Comparison of ENCODE assay signal across 10 cellular contexts in genomic region chr2:45992746-45993475, GRCh38.
DNase-seq lines count a peak whose midpoint lies in the region; ATAC-seq and TF ChIP-seq lines count a peak whose summit lies in the region.
"Had no signal": no experiment of that assay in that cellular context is flagged by ENCODE, and none has a peak within 500 bp of the region (broad histone marks: within the 10 kb centered on the region; RNA-seq: fewer than 3 reads in every experiment).

No MANE protein-coding gene starts in this region.

- POLR2A ChIA-PET in activated CD8-positive, alpha-beta T cell treated with anti-CD3 and anti-CD28 coated beads, Interleukin-2, amount 10 ng/mL, durations not matched to agents 7 days and 5 days (lab: Charles Lee): no interaction called here
- POLR2A ChIA-PET in activated CD8-positive, alpha-beta T cell treated with anti-CD3 and anti-CD28 coated beads for 36 hours (lab: Charles Lee): interaction anchor here (0.6 to 0.7 kb wide), 2 partner anchors 392 to 467 kb away, joined by 3 read pairs; no protein-coding TSS in a partner anchor

- no peaks in the 10 kb centered on the region for H3K27me3 ChIP-seq in gastroesophageal sphincter
- H3K27me3 ChIP-seq: foreskin keratinocyte had no signal

- H3K27me3 Mint-ChIP-seq in activated CD8-positive, alpha-beta T cell treated with anti-CD3 and anti-CD28 coated beads, Interleukin-2, amount 10 ng/mL, durations not matched to agents 7 days and 5 days (ENCODE audit: low read depth): peaks cover under 1% of the 10 kb centered on the region
- H3K27me3 Mint-ChIP-seq in activated CD8-positive, alpha-beta T cell treated with anti-CD3 and anti-CD28 coated beads for 36 hours: no peaks in the 10 kb centered on the region
- no peaks in the 10 kb centered on the region for H3K27me3 Mint-ChIP-seq in osteocyte (ENCODE audit: unreplicated experiment)

- ATAC-seq in activated CD8-positive, alpha-beta T cell treated with anti-CD3 and anti-CD28 coated beads, Interleukin-2, amount 10 ng/mL, durations not matched to agents 7 days and 5 days: peak; percentile 19
- no peak for ATAC-seq in activated CD8-positive, alpha-beta T cell treated with anti-CD3 and anti-CD28 coated beads for 36 hours
- no peak for ATAC-seq in gastroesophageal sphincter
- no peak for ATAC-seq in GM21529 (IDR thresholded peaks at IDR 0.05; ENCODE audit: unreplicated experiment)
- ATAC-seq in GM21367 (IDR thresholded peaks at IDR 0.05; ENCODE audit: unreplicated experiment): no peak
- no peak for ATAC-seq in GM21717 (IDR thresholded peaks at IDR 0.05; ENCODE audit: unreplicated experiment)

- peaks cover 13 to 48% (median 17%) of the 10 kb centered on the region in 3 donors for H3K4me1 ChIP-seq in gastroesophageal sphincter
- H3K4me1 ChIP-seq: foreskin keratinocyte had no signal

- H3K4me3 ChIP-seq in gastroesophageal sphincter: no peak overlapping the region

- peaks cover 6% of the 10 kb centered on the region for H3K4me1 Mint-ChIP-seq in activated CD8-positive, alpha-beta T cell treated with anti-CD3 and anti-CD28 coated beads, Interleukin-2, amount 10 ng/mL, durations not matched to agents 7 days and 5 days (ENCODE audit: low read depth)
- H3K4me1 Mint-ChIP-seq in activated CD8-positive, alpha-beta T cell treated with anti-CD3 and anti-CD28 coated beads for 36 hours (ENCODE audit: low read depth): peaks cover 4% of the 10 kb centered on the region
- H3K4me1 Mint-ChIP-seq in osteocyte (ENCODE audit: unreplicated experiment): peaks cover 14% of the 10 kb centered on the region

- no peaks in the 10 kb centered on the region for H3K9me3 ChIP-seq in gastroesophageal sphincter

- H3K27ac ChIP-seq in gastroesophageal sphincter: peak overlapping the region; percentile 65 to 74 (median 67)
- H3K27ac ChIP-seq: foreskin keratinocyte had no signal

- no peak for TF ChIP-seq POLR2A in gastroesophageal sphincter (IDR thresholded peaks at IDR 0.05)

- H3K9me3 Mint-ChIP-seq in activated CD8-positive, alpha-beta T cell treated with anti-CD3 and anti-CD28 coated beads, Interleukin-2, amount 10 ng/mL, durations not matched to agents 7 days and 5 days (ENCODE audit: insufficient read depth): no peaks in the 10 kb centered on the region
- no peaks in the 10 kb centered on the region for H3K9me3 Mint-ChIP-seq in activated CD8-positive, alpha-beta T cell treated with anti-CD3 and anti-CD28 coated beads for 36 hours
- no peaks in the 10 kb centered on the region for H3K9me3 Mint-ChIP-seq in osteocyte (ENCODE audit: unreplicated experiment)
- H3K9me3 Mint-ChIP-seq: activated naive CD4-positive, alpha-beta T cell treated with anti-CD3 and anti-CD28 coated beads for 36 hours had no signal

- no peak overlapping the region for H3K27ac Mint-ChIP-seq in activated CD8-positive, alpha-beta T cell treated with anti-CD3 and anti-CD28 coated beads, Interleukin-2, amount 10 ng/mL, durations not matched to agents 7 days and 5 days
- no peak overlapping the region for H3K27ac Mint-ChIP-seq in activated CD8-positive, alpha-beta T cell treated with anti-CD3 and anti-CD28 coated beads for 36 hours
- H3K27ac Mint-ChIP-seq in osteocyte (ENCODE audit: unreplicated experiment): no peak overlapping the region
- H3K27ac Mint-ChIP-seq: activated naive CD4-positive, alpha-beta T cell treated with anti-CD3 and anti-CD28 coated beads for 36 hours had no signal

- H3K36me3 ChIP-seq in gastroesophageal sphincter: peaks cover 0 to 8% of the 10 kb centered on the region in 2 donors

- TF ChIP-seq EP300 in gastroesophageal sphincter (IDR thresholded peaks at IDR 0.05): no peak

- H3K36me3 Mint-ChIP-seq in activated CD8-positive, alpha-beta T cell treated with anti-CD3 and anti-CD28 coated beads, Interleukin-2, amount 10 ng/mL, durations not matched to agents 7 days and 5 days (ENCODE audit: low read depth): no peaks in the 10 kb centered on the region
- H3K36me3 Mint-ChIP-seq in activated CD8-positive, alpha-beta T cell treated with anti-CD3 and anti-CD28 coated beads for 36 hours (ENCODE audit: low read depth): no peaks in the 10 kb centered on the region
- peaks cover 3% of the 10 kb centered on the region for H3K36me3 Mint-ChIP-seq in osteocyte (ENCODE audit: unreplicated experiment)

- CTCF ChIA-PET in activated CD8-positive, alpha-beta T cell treated with anti-CD3 and anti-CD28 coated beads, Interleukin-2, amount 10 ng/mL, durations not matched to agents 7 days and 5 days (lab: Charles Lee): interaction anchor here (0.6 to 2.4 kb wide), 25 partner anchors 10 to 641 kb away, joined by 3 to 29 read pairs (median 3); partner anchors contain the start of gene EPAS1
- CTCF ChIA-PET in activated CD8-positive, alpha-beta T cell treated with anti-CD3 and anti-CD28 coated beads for 36 hours (lab: Charles Lee): interaction anchor here (0.6 to 2.7 kb wide), 36 partner anchors 10 to 477 kb away, joined by 3 to 17 read pairs (median 4); no protein-coding TSS in a partner anchor

- 58 to 75% methylated on average over 2 to 5 of the region's 7 CpGs for WGBS in gastroesophageal sphincter (ENCODE audit: low coverage in 1 of 2), 2 donors

- no peak overlapping the region for H3K4me3 Mint-ChIP-seq in activated CD8-positive, alpha-beta T cell treated with anti-CD3 and anti-CD28 coated beads, Interleukin-2, amount 10 ng/mL, durations not matched to agents 7 days and 5 days
- H3K4me3 Mint-ChIP-seq in activated CD8-positive, alpha-beta T cell treated with anti-CD3 and anti-CD28 coated beads for 36 hours: no peak overlapping the region
- no peak overlapping the region for H3K4me3 Mint-ChIP-seq in osteocyte (ENCODE audit: unreplicated experiment)
- H3K4me3 Mint-ChIP-seq: activated naive CD4-positive, alpha-beta T cell treated with anti-CD3 and anti-CD28 coated beads for 36 hours had no signal

- intact Hi-C loops in activated CD8-positive, alpha-beta T cell treated with anti-CD3 and anti-CD28 coated beads for 36 hours (cut with micrococcal nuclease): loop anchor here (5.0 kb wide), 1 partner anchor 374 kb away; no protein-coding TSS in a partner anchor

- no peak for TF ChIP-seq CTCF in activated CD8-positive, alpha-beta T cell treated with anti-CD3 and anti-CD28 coated beads for 36 hours (IDR thresholded peaks at IDR 0.05)
- TF ChIP-seq CTCF in gastroesophageal sphincter (IDR thresholded peaks at IDR 0.05): no peak
- TF ChIP-seq CTCF in osteocyte (IDR thresholded peaks at IDR 0.05): no peak

- DNase-seq in activated CD8-positive, alpha-beta T cell treated with anti-CD3 and anti-CD28 coated beads, Interleukin-2, amount 10 ng/mL, durations not matched to agents 7 days and 5 days: no peak
- no peak for DNase-seq in activated CD8-positive, alpha-beta T cell treated with anti-CD3 and anti-CD28 coated beads for 36 hours
- DNase-seq in osteocyte (ENCODE audit: extremely low spot score, unreplicated experiment): peak; percentile 51
- DNase-seq in epidermal melanocyte (ENCODE audit: insufficient read length, low spot score): no peak
